In genomic region chr1:115828101-115829022, GRCh38 we compare ENCODE assay signal across 8 cellular contexts. TPM values are rescaled to one million over a fixed set of nuclear protein-coding genes. Genes with fewer than 3 reads are reported as not detected.
DNase-seq lines count a peak whose midpoint lies in the region; ATAC-seq and TF ChIP-seq lines count a peak whose summit lies in the region.

No MANE protein-coding gene starts in this region.

- POLR2A ChIA-PET in BJ (lab: Charles Lee) = no interaction called here

- H3K36me3 Mint-ChIP-seq in memory B cell = no peaks in the 10 kb centered on the region

- no peaks in the 10 kb centered on the region for H3K9me3 Mint-ChIP-seq in memory B cell

- H3K36me3 ChIP-seq in BJ (ENCODE audit: control insufficient read depth, insufficient read depth, low read length) = no peaks in the 10 kb centered on the region
- no peaks in the 10 kb centered on the region for H3K36me3 ChIP-seq in duodenal mucosa (ENCODE audit: control insufficient read depth in 1 of 2, insufficient read depth in 2 of 2, low read length in 2 of 2)
- no peaks in the 10 kb centered on the region for H3K36me3 ChIP-seq in tibial artery

- DNase-seq in BJ (ENCODE audit: low read depth) (no peak), NCI-H2227 treated with DMSO at 0.1 percent for 48 hours (lab: John Stamatoyannopoulos, UW) (peak; percentile 80), memory B cell (ENCODE audit: low spot score in 2 of 2) (no peak), tibial artery (no peak), NCI-H2107 treated with DMSO at 0.1 percent for 48 hours (lab: John Stamatoyannopoulos, UW; ENCODE audit: unreplicated experiment) (no peak)

- H3K9me3 ChIP-seq in duodenal mucosa (ENCODE audit: control insufficient read depth in 1 of 2, low read length in 2 of 2) = no peaks in the 10 kb centered on the region
- no peaks in the 10 kb centered on the region for H3K9me3 ChIP-seq in tibial artery

- CTCF ChIA-PET in BJ (lab: Yijun Ruan, JAX) = no interaction called here

- H3K4me3 ChIP-seq in BJ (ENCODE audit: low read depth, low read length) (peak overlapping the region; percentile 20; the same call in 1 of the 2 replicates), duodenal mucosa (ENCODE audit: low read depth in 1 of 2, low read length in 2 of 2) (peak overlapping the region; percentile 56 to 72), tibial artery (peak overlapping the region; percentile 47 to 53)

- H3K27ac ChIP-seq in duodenal mucosa (ENCODE audit: low read depth, low read length) (no peak overlapping the region), tibial artery (peak overlapping the region in 1 of 2 donors; percentile 18)

- no peak for TF ChIP-seq CTCF in BJ (IDR thresholded peaks at IDR 0.05; ENCODE audit: insufficient read depth, low read depth, low read length)
- TF ChIP-seq CTCF in tibial artery (IDR thresholded peaks at IDR 0.05) = no peak

- H3K9ac ChIP-seq in duodenal mucosa (ENCODE audit: low read depth in 1 of 2, low read length in 2 of 2) = peak overlapping the region in 1 of 2 donors; percentile 33

- peak overlapping the region; percentile 46 for H3K4me3 Mint-ChIP-seq in memory B cell

- no peak overlapping the region for H3K27ac Mint-ChIP-seq in memory B cell

- intact Hi-C loops in tibial artery (cut with DNase I; ENCODE audit: low total_unique reads) = no loop called here

- ATAC-seq in memory B cell (ENCODE audit: low read depth) (peak; percentile 24), HG02884 (IDR thresholded peaks at IDR 0.05; ENCODE audit: unreplicated experiment) (no peak), HG03196 (IDR thresholded peaks at IDR 0.05; ENCODE audit: unreplicated experiment) (no peak)

- H3K27me3 Mint-ChIP-seq in memory B cell = peaks cover 29% of the 10 kb centered on the region

- H3K27me3 ChIP-seq in BJ (ENCODE audit: control insufficient read depth, insufficient read depth, low read length) = peaks cover 22% of the 10 kb centered on the region
- peaks cover 24 to 27% of the 10 kb centered on the region in 2 donors for H3K27me3 ChIP-seq in duodenal mucosa (ENCODE audit: control insufficient read depth in 1 of 2, insufficient read depth in 2 of 2, low read length in 2 of 2)
- peaks cover 0 to 9% of the 10 kb centered on the region in 2 donors for H3K27me3 ChIP-seq in tibial artery

- peaks cover 3% of the 10 kb centered on the region for H3K4me1 Mint-ChIP-seq in memory B cell

- peaks cover 8 to 10% of the 10 kb centered on the region in 2 donors for H3K4me1 ChIP-seq in duodenal mucosa (ENCODE audit: control insufficient read depth in 1 of 2, insufficient read depth in 2 of 2, low read length in 2 of 2)
- H3K4me1 ChIP-seq in tibial artery = peaks cover 0 to 17% (median 10%) of the 10 kb centered on the region in 4 donors

RNA-seq across cellular contexts. Expression of gene NHLH2, which starts 12.6 kb away (rescaled TPM):
- polyA plus RNA-seq in BJ (2011; rRNA removed) = not detected in 2 replicates
- not detected in 2 replicates for polyA minus RNA-seq in BJ (2011; rRNA and poly(A)+ RNA removed)

RNA-seq across cellular contexts. Expression of gene CASQ2, which starts 59.8 kb away (rescaled TPM):
- polyA plus RNA-seq in BJ (2011; rRNA removed) = not detected in 2 replicates
- not detected in 2 replicates for polyA minus RNA-seq in BJ (2011; rRNA and poly(A)+ RNA removed)
